9 cellular contexts compared by ENCODE assay signal in genomic region chr19:22633706-22634449, GRCh38. TPM values are rescaled to one million over a fixed set of nuclear protein-coding genes. Genes with fewer than 3 reads are reported as not detected.
DNase-seq lines count a peak whose midpoint lies in the region; ATAC-seq and TF ChIP-seq lines count a peak whose summit lies in the region.
"Not testable (repeated sequence)": the region's sequence is repeated elsewhere in the genome, so short reads cannot be mapped to it uniquely, and the experiment has no call there.
"Had no signal": no experiment of that assay in that cellular context is flagged by ENCODE, and none has a peak within 500 bp of the region (broad histone marks: within the 10 kb centered on the region; RNA-seq: fewer than 3 reads in every experiment).

TSS of gene ZNF492 (plus strand) at chr19:22634324. CDS start at chr19:22653400, 19,076 bp downstream.

- not testable (repeated sequence) for H3K9me3 ChIP-seq in sigmoid colon

- TF ChIP-seq CTCF in kidney epithelial cell (IDR thresholded peaks at IDR 0.05; ENCODE audit: insufficient read depth, low read length, poor library complexity, severe bottlenecking); sigmoid colon (IDR thresholded peaks at IDR 0.05): not testable (repeated sequence)

- not testable (repeated sequence) for H3K4me1 ChIP-seq in sigmoid colon

- H3K36me3 ChIP-seq in kidney epithelial cell (ENCODE audit: control insufficient read depth, insufficient read depth, low read length); sigmoid colon: not testable (repeated sequence)

- peak within 1 kb of the TSS; percentile 93 for H3K4me3 Mint-ChIP-seq in activated T-cell treated with anti-CD3 and anti-CD28 coated beads, Interleukin-2, amount 50 U/mL, for 4 hours
- peak within 1 kb of the TSS; percentile 84 for H3K4me3 Mint-ChIP-seq in dendritic cell treated with granulocyte-macrophage colony-stimulating factor and Interleukin-4, amounts not matched to agents 40 ng/mL and 50 ng/mL, for 4 days
- peak within 1 kb of the TSS; percentile 92 for H3K4me3 Mint-ChIP-seq in stimulated activated naive CD8-positive, alpha-beta T cell treated with anti-CD3 and anti-CD28 coated beads, Interleukin-15, Interleukin-2, amounts not matched to agents 100 ng/mL and 50 ng/mL, for 24 hours

- peak; percentile 88 for ATAC-seq in HG02763 (IDR thresholded peaks at IDR 0.05; ENCODE audit: unreplicated experiment)
- peak; percentile 97 to 98 for ATAC-seq in activated T-cell treated with anti-CD3 and anti-CD28 coated beads, Interleukin-2, amount 50 U/mL, for 4 hours

- TF ChIP-seq EP300 in sigmoid colon (IDR thresholded peaks at IDR 0.05), result not testable (repeated sequence)

- not testable (repeated sequence) for H3K36me3 Mint-ChIP-seq in activated T-cell treated with anti-CD3 and anti-CD28 coated beads, Interleukin-2, amount 50 U/mL, for 4 hours (ENCODE audit: insufficient read depth); dendritic cell treated with granulocyte-macrophage colony-stimulating factor and Interleukin-4, amounts not matched to agents 40 ng/mL and 50 ng/mL, for 4 days (ENCODE audit: low read depth); stimulated activated naive CD8-positive, alpha-beta T cell treated with anti-CD3 and anti-CD28 coated beads, Interleukin-15, Interleukin-2, amounts not matched to agents 100 ng/mL and 50 ng/mL, for 24 hours (ENCODE audit: low read depth)

- not testable (repeated sequence) for H3K27me3 ChIP-seq in kidney epithelial cell (ENCODE audit: control insufficient read depth, insufficient read depth, low read length); sigmoid colon

- peak; percentile 81 for DNase-seq in Daoy (ENCODE audit: low read depth)
- peak; percentile 93 for DNase-seq in SK-N-DZ (ENCODE audit: low spot score)
- peak; percentile 70 for DNase-seq in activated T-cell treated with anti-CD3 and anti-CD28 coated beads, Interleukin-2, amount 50 U/mL, for 4 hours
- peak; percentile 72 for DNase-seq in kidney epithelial cell (ENCODE audit: low read depth)
- peak; percentile 95 for DNase-seq in sigmoid colon

- H3K4me1 Mint-ChIP-seq in activated T-cell treated with anti-CD3 and anti-CD28 coated beads, Interleukin-2, amount 50 U/mL, for 4 hours (ENCODE audit: low read depth); dendritic cell treated with granulocyte-macrophage colony-stimulating factor and Interleukin-4, amounts not matched to agents 40 ng/mL and 50 ng/mL, for 4 days (ENCODE audit: low read depth); stimulated activated naive CD8-positive, alpha-beta T cell treated with anti-CD3 and anti-CD28 coated beads, Interleukin-15, Interleukin-2, amounts not matched to agents 100 ng/mL and 50 ng/mL, for 24 hours (ENCODE audit: low read depth): not testable (repeated sequence)

- peak within 1 kb of the TSS; percentile 28 to 62 (median 50) for H3K27ac ChIP-seq in sigmoid colon

- 4 to 29% methylated on average over 36 of the region's 36 CpGs for WGBS in sigmoid colon, 2 donors

- H3K9me3 Mint-ChIP-seq in activated T-cell treated with anti-CD3 and anti-CD28 coated beads, Interleukin-2, amount 50 U/mL, for 4 hours; stimulated activated naive CD8-positive, alpha-beta T cell treated with anti-CD3 and anti-CD28 coated beads, Interleukin-15, Interleukin-2, amounts not matched to agents 100 ng/mL and 50 ng/mL, for 24 hours: not testable (repeated sequence)
- peaks cover 27% of the 10 kb centered on the region for H3K9me3 Mint-ChIP-seq in dendritic cell treated with granulocyte-macrophage colony-stimulating factor and Interleukin-4, amounts not matched to agents 40 ng/mL and 50 ng/mL, for 4 days

- not testable (repeated sequence) for H3K27me3 Mint-ChIP-seq in activated T-cell treated with anti-CD3 and anti-CD28 coated beads, Interleukin-2, amount 50 U/mL, for 4 hours (ENCODE audit: low read depth); dendritic cell treated with granulocyte-macrophage colony-stimulating factor and Interleukin-4, amounts not matched to agents 40 ng/mL and 50 ng/mL, for 4 days; stimulated activated naive CD8-positive, alpha-beta T cell treated with anti-CD3 and anti-CD28 coated beads, Interleukin-15, Interleukin-2, amounts not matched to agents 100 ng/mL and 50 ng/mL, for 24 hours

- not testable (repeated sequence) for TF ChIP-seq POLR2A in sigmoid colon (IDR thresholded peaks at IDR 0.05)

- H3K27ac Mint-ChIP-seq in dendritic cell treated with granulocyte-macrophage colony-stimulating factor and Interleukin-4, amounts not matched to agents 40 ng/mL and 50 ng/mL, for 4 days, result peak within 1 kb of the TSS; percentile 31
- peak within 1 kb of the TSS; percentile 67 for H3K27ac Mint-ChIP-seq in stimulated activated naive CD8-positive, alpha-beta T cell treated with anti-CD3 and anti-CD28 coated beads, Interleukin-15, Interleukin-2, amounts not matched to agents 100 ng/mL and 50 ng/mL, for 24 hours

- H3K4me3 ChIP-seq in kidney epithelial cell (ENCODE audit: low read depth, low read length), result peak within 1 kb of the TSS; percentile 88
- peak within 1 kb of the TSS; percentile 53 to 77 (median 64) for H3K4me3 ChIP-seq in sigmoid colon

- intact Hi-C loops in dendritic cell treated with granulocyte-macrophage colony-stimulating factor and Interleukin-4, amounts not matched to agents 40 ng/mL and 50 ng/mL, for 4 days (cut with micrococcal nuclease); sigmoid colon (cut with DNase I): not testable (repeated sequence)

RNA-seq across cellular contexts. Expression of gene ZNF492, which starts in this region (rescaled TPM):
- total RNA-seq in Daoy (2014; rRNA removed; shearing (Covaris generic)), result 1.1 and 2.3 TPM in 2 replicates
- polyA plus RNA-seq in SK-N-DZ (2014; cell fraction: cytosol; rRNA removed), result 3.5 and 4.0 TPM in 2 replicates
- polyA plus RNA-seq in SK-N-DZ (2014; cell fraction: nucleus; rRNA removed), result 2.6 and 3.8 TPM in 2 replicates
- total RNA-seq in activated T-cell treated with anti-CD3 and anti-CD28 coated beads, Interleukin-2, amount 50 U/mL, for 4 hours, result 1 to 10 TPM; 2.9 to 3.7 (median 3.1) TPM
- 0.71 and 0.89 TPM in 2 replicates for total RNA-seq in kidney epithelial cell
- total RNA-seq in sigmoid colon, result under 1 TPM in 3 of 4 donors, not detected in 1; 0.14 to 0.33 (median 0.28) TPM
- polyA plus RNA-seq in sigmoid colon, result under 1 TPM in 1 of 3 donors, not detected in 2; 0.48 TPM
- total RNA-seq: OCI-LY7 had no signal

Comparison
In these comparisons a context has a peak if more than half of its experiments do, and no peak if none do; other contexts are left out.
1. Peak in every context shown above with its lines: DNase-seq, ATAC-seq, H3K4me3 ChIP-seq and H3K27ac ChIP-seq.
2. Peak in DNase-seq and H3K4me3 ChIP-seq in kidney epithelial cell; RNA of the gene not detected or under 1 TPM.
3. Peak in DNase-seq, H3K4me3 ChIP-seq and H3K27ac ChIP-seq in sigmoid colon; RNA of the gene not detected or under 1 TPM.